In genomic region chr3:171842864-171843511, GRCh38 we compare ENCODE assay signal across 13 cellular contexts. TPM values are rescaled to one million over a fixed set of nuclear protein-coding genes. Genes with fewer than 3 reads are reported as not detected.
DNase-seq lines count a peak whose midpoint lies in the region; ATAC-seq and TF ChIP-seq lines count a peak whose summit lies in the region.
"Had no signal": no experiment of that assay in that cellular context is flagged by ENCODE, and none has a peak within 500 bp of the region (broad histone marks: within the 10 kb centered on the region; RNA-seq: fewer than 3 reads in every experiment).

Gene TMEM212 (plus strand): TSS chr3:171843349. CDS start chr3:171843384, 35 bp downstream.

- H3K9ac ChIP-seq in H9 (ENCODE audit: extremely low read depth, insufficient read length, low read length), result no peak within 1 kb of the TSS

- no peak within 1 kb of the TSS for H2BK5ac ChIP-seq in H9 (ENCODE audit: insufficient read length, low read length)

- peak within 1 kb of the TSS; percentile 73 for H2AFZ ChIP-seq in H9 (ENCODE audit: low read length)

- H2AK5ac ChIP-seq in H9 (ENCODE audit: insufficient read length, low read length), result no peak within 1 kb of the TSS

- H3K23ac ChIP-seq in H9 (ENCODE audit: insufficient read length, low read depth, low read length), result no peak within 1 kb of the TSS

- no peak within 1 kb of the TSS for H4K5ac ChIP-seq in H9 (ENCODE audit: insufficient read length, low read depth, low read length)

- no peak for ATAC-seq in HG03354 (IDR thresholded peaks at IDR 0.05; ENCODE audit: poor library complexity, severe bottlenecking, unreplicated experiment)
- no peak for ATAC-seq in natural killer cell
- ATAC-seq: esophagus mucosa had no signal

- H3K36me3 Mint-ChIP-seq in H9 (ENCODE audit: insufficient read depth in 1 of 3, low read depth in 3 of 3) (no peaks in the 10 kb centered on the region), natural killer cell (no peaks in the 10 kb centered on the region)

- no peaks in the 10 kb centered on the region for H3K79me2 ChIP-seq in H9 (ENCODE audit: insufficient read depth, low read length)

- no peaks in the 10 kb centered on the region for H3K27me3 ChIP-seq in H9 (ENCODE audit: insufficient read depth, low read length)

- H3K9me3 Mint-ChIP-seq in H9 (no peaks in the 10 kb centered on the region; a peak in 1 of 5 replicates), natural killer cell (peaks cover 0 to 3% of the 10 kb centered on the region in 2 donors)

- no peak within 1 kb of the TSS for H3K14ac ChIP-seq in H9 (ENCODE audit: insufficient read depth, low read length)

- peaks cover 12 to 22% of the 10 kb centered on the region in 2 experiments for H3K4me1 Mint-ChIP-seq in H9
- H3K4me1 Mint-ChIP-seq in natural killer cell, result no peaks in the 10 kb centered on the region

- H3K27me3 Mint-ChIP-seq in H9 (ENCODE audit: low read depth) (no peaks in the 10 kb centered on the region), natural killer cell (ENCODE audit: low read depth in 2 of 2) (peaks cover 7 to 18% of the 10 kb centered on the region in 2 donors)

- no peak for DNase-seq in H9
- peak; percentile 88 for DNase-seq in amniotic epithelial cell (ENCODE audit: low read depth)
- DNase-seq in glomerular visceral epithelial cell (ENCODE audit: extremely low spot score), result peak; percentile 26
- peak; percentile 83 for DNase-seq in renal cortical epithelial cell (ENCODE audit: low read depth)
- no peak for DNase-seq in NCI-H1048 (lab: John Stamatoyannopoulos, UW)
- DNase-seq in activated gamma-delta T cell treated with Interleukin-2 at 50 U/mL for 16 hours, result no peak
- DNase-seq in natural killer cell, result no peak
- DNase-seq: COR-L47, retina had no signal

- no peak within 1 kb of the TSS for H3K27ac ChIP-seq in H9 (ENCODE audit: insufficient read length, low read depth, low read length)

- intact Hi-C loops in natural killer cell (cut with micrococcal nuclease), result no loop called here

- H4K91ac ChIP-seq in H9 (ENCODE audit: insufficient read length, low read depth, low read length), result no peak within 1 kb of the TSS

- H3T11ph ChIP-seq in H9 (ENCODE audit: low read length), result no peak within 1 kb of the TSS

- H4K8ac ChIP-seq in H9 (replicated peaks; ENCODE audit: insufficient read length, low read depth, low read length), result no peak within 1 kb of the TSS

- no peak within 1 kb of the TSS for H2BK20ac ChIP-seq in H9 (ENCODE audit: low read depth, low read length, poor library complexity, severe bottlenecking)

- H3K4me3 Mint-ChIP-seq in H9 (no peak within 1 kb of the TSS), natural killer cell (no peak within 1 kb of the TSS)
- H3K4me3 Mint-ChIP-seq: T-helper 2 cell treated with Interferon-gamma antibody and Interleukin-4, amounts not matched to agents 5 μg/mL and 100 μg/mL, for 36 hours had no signal

- no peak within 1 kb of the TSS for H3K4ac ChIP-seq in H9 (ENCODE audit: low read depth, low read length)

- no peak within 1 kb of the TSS for H3K4me2 ChIP-seq in H9 (ENCODE audit: insufficient read depth, insufficient read length, low read length)

- no peaks in the 10 kb centered on the region for H4K20me1 ChIP-seq in H9 (ENCODE audit: control insufficient read depth, insufficient read depth, insufficient read length)

- no peaks in the 10 kb centered on the region for H3K79me1 ChIP-seq in H9 (ENCODE audit: insufficient read depth, low read depth, low read length, poor library complexity, severe bottlenecking)

- H3K18ac ChIP-seq in H9 (ENCODE audit: insufficient read length, low read depth, low read length), result no peak within 1 kb of the TSS

- no peaks in the 10 kb centered on the region for H3K23me2 ChIP-seq in H9 (ENCODE audit: insufficient read length, low read depth, low read length, poor library complexity, severe bottlenecking)

- no peak within 1 kb of the TSS for H2BK120ac ChIP-seq in H9 (ENCODE audit: low read depth, low read length, poor library complexity, severe bottlenecking)

- no peaks in the 10 kb centered on the region for H3K9me3 ChIP-seq in H9 (ENCODE audit: control insufficient read depth, low read depth, low read length)

- no peak within 1 kb of the TSS for H2BK12ac ChIP-seq in H9 (ENCODE audit: insufficient read length, low read depth, low read length)

- no CpG with 5 or more reads among the region's 5 CpGs for WGBS in H9 (ENCODE audit: extremely low coverage, insufficient read length, low lambda C conversion rate)

- no peak within 1 kb of the TSS for H3K27ac Mint-ChIP-seq in H9
- no peak within 1 kb of the TSS for H3K27ac Mint-ChIP-seq in natural killer cell
- H3K27ac Mint-ChIP-seq: T-helper 2 cell treated with Interferon-gamma antibody and Interleukin-4, amounts not matched to agents 5 μg/mL and 100 μg/mL, for 36 hours had no signal

- no peak within 1 kb of the TSS for H3K56ac ChIP-seq in H9 (ENCODE audit: insufficient read length, low read depth, low read length)

- TF ChIP-seq CTCF in H9 (conservative IDR thresholded peaks at IDR 0.05) (no peak), natural killer cell (IDR thresholded peaks at IDR 0.05) (no peak)

- no peak within 1 kb of the TSS for H2BK15ac ChIP-seq in H9 (ENCODE audit: low read depth, low read length)

- 0 out of 2 replicates have a peak, but pooled peaks cover 2% of the 10 kb centered on the region for H3K4me1 ChIP-seq in H9 (ENCODE audit: insufficient read depth, low read length)

RNA-seq across cellular contexts. Expression of gene TMEM212, which starts in this region (rescaled TPM):
- total RNA-seq in H9 (2021), result not detected in 2 replicates
- total RNA-seq in renal cortical epithelial cell, result not detected in 2 replicates
- total RNA-seq in natural killer cell, result not detected
- total RNA-seq: esophagus mucosa, urinary bladder had no signal

Comparison
In these comparisons a context has a peak if more than half of its experiments do, and no peak if none do; other contexts are left out.
1. Peak in DNase-seq in renal cortical epithelial cell; RNA of the gene not detected or under 1 TPM.
2. DNase-seq: peak in amniotic epithelial cell (single experiment) and glomerular visceral epithelial cell (single experiment); none in H9 (single experiment), NCI-H1048 (single experiment), activated gamma-delta T cell treated with Interleukin-2 at 50 U/mL for 16 hours (single experiment) and natural killer cell (single experiment).